ENCODE assay signal across 8 cellular contexts in genomic region chr17:10646393-10646990, GRCh38. TPM values are rescaled to one million over a fixed set of nuclear protein-coding genes. Genes with fewer than 3 reads are reported as not detected.
DNase-seq lines count a peak whose midpoint lies in the region; ATAC-seq, FAIRE-seq and TF ChIP-seq lines count a peak whose summit lies in the region.

No MANE protein-coding gene starts in this region.

- peak; percentile 70 to 80 for ATAC-seq in lower lobe of right lung
- ATAC-seq in GM21367 (IDR thresholded peaks at IDR 0.05; ENCODE audit: unreplicated experiment): no peak

- TF ChIP-seq CTCF in lower lobe of right lung (IDR thresholded peaks at IDR 0.05): peak; percentile 87

- no peak for FAIRE-seq in H54 (lab: Jason Lieb, UNC)

- intact Hi-C loops in lower lobe of right lung (cut with DNase I): no loop called here

- no peak overlapping the region for H3K27ac ChIP-seq in lower lobe of right lung

- H3K27me3 ChIP-seq in lower lobe of right lung (ENCODE audit: low read depth): no peaks in the 10 kb centered on the region

- peaks cover 7% of the 10 kb centered on the region for H3K36me3 ChIP-seq in lower lobe of right lung

- H3K4me1 ChIP-seq in lower lobe of right lung: no peaks in the 10 kb centered on the region

- TF ChIP-seq POLR2A in H54 (IDR thresholded peaks at IDR 0.05; ENCODE audit: low read depth, low read length): no peak

- no peaks in the 10 kb centered on the region for H3K9me3 ChIP-seq in lower lobe of right lung

- DNase-seq in COR-L47 (lab: John Stamatoyannopoulos, UW) (peak; percentile 37), H54 (ENCODE audit: insufficient read length, low spot score) (peak; percentile 29), NCI-H460 (ENCODE audit: extremely low read depth, low read depth) (peak; percentile 70), dedifferentiated amniotic fluid mesenchymal stem cell (ENCODE audit: extremely low spot score) (peak; percentile 54), lower lobe of right lung (peak; percentile 57)
- peak; percentile 76 for DNase-seq in activated CD4-positive, alpha-beta T cell treated with anti-CD3 and anti-CD28 coated beads, Interleukin-2, amount 50 U/mL, for 1 hour
- DNase-seq in stimulated activated CD8-positive, alpha-beta memory T cell treated with anti-CD3 and anti-CD28 coated beads, Interleukin-12 subunit alpha, Interleukin-12 subunit beta, amount 100 ng/mL, for 24 hours (ENCODE audit: extremely low read depth): peak; percentile 19

- H3K4me3 ChIP-seq in lower lobe of right lung: no peak overlapping the region

RNA-seq across cellular contexts. Expression of gene MYH3, which starts 10.6 kb away (rescaled TPM):
- 0.06 and 0.40 TPM in 2 replicates for total RNA-seq in NCI-H460 (2014; rRNA removed; shearing (Covaris generic))
- 0.18 and 0.24 TPM in 2 replicates for polyA plus RNA-seq in NCI-H460 (2014; cell fraction: nucleus; rRNA removed)
- total RNA-seq in lower lobe of right lung: 1.2 TPM

RNA-seq across cellular contexts. Expression of gene SCO1, which starts 50.8 kb away (rescaled TPM):
- 51.1 and 62.8 TPM in 2 replicates for total RNA-seq in NCI-H460 (2014; rRNA removed; shearing (Covaris generic))
- 65.3 and 76.6 TPM in 2 replicates for polyA plus RNA-seq in NCI-H460 (2014; cell fraction: nucleus; rRNA removed)
- 23.9 TPM for total RNA-seq in lower lobe of right lung

RNA-seq across cellular contexts. Expression of gene ADPRM, which starts 50.9 kb away (rescaled TPM):
- total RNA-seq in NCI-H460 (2014; rRNA removed; shearing (Covaris generic)): 30.5 and 32.8 TPM in 2 replicates
- polyA plus RNA-seq in NCI-H460 (2014; cell fraction: nucleus; rRNA removed): 9.4 and 10.3 TPM in 2 replicates
- total RNA-seq in lower lobe of right lung: 9.4 TPM

Comparison
In these comparisons a context has a peak if more than half of its experiments do, and no peak if none do; other contexts are left out.
1. DNase-seq: peak in every context shown above with its lines; median percentile 76 in activated CD4-positive, alpha-beta T cell treated with anti-CD3 and anti-CD28 coated beads, Interleukin-2, amount 50 U/mL, for 1 hour; 70 in NCI-H460; 57 in lower lobe of right lung; 54 in dedifferentiated amniotic fluid mesenchymal stem cell; 37 in COR-L47; 29 in H54; 19 in stimulated activated CD8-positive, alpha-beta memory T cell treated with anti-CD3 and anti-CD28 coated beads, Interleukin-12 subunit alpha, Interleukin-12 subunit beta, amount 100 ng/mL, for 24 hours.